Comparison of ENCODE assay signal across 19 cellular contexts in genomic region chr13:99289265-99289664, GRCh38. TPM values are rescaled to one million over a fixed set of nuclear protein-coding genes. Genes with fewer than 3 reads are reported as not detected.
DNase-seq lines count a peak whose midpoint lies in the region; ATAC-seq, FAIRE-seq and TF ChIP-seq lines count a peak whose summit lies in the region.
"Had no signal": no experiment of that assay in that cellular context is flagged by ENCODE, and none has a peak within 500 bp of the region (broad histone marks: within the 10 kb centered on the region; RNA-seq: fewer than 3 reads in every experiment).

No MANE protein-coding gene starts in this region.

- peaks cover 35% of the 10 kb centered on the region for H3K79me2 ChIP-seq in GM12878 (ENCODE audit: control insufficient read depth, insufficient read depth, low read length)

- TF ChIP-seq EP300 in GM12878 (IDR thresholded peaks at IDR 0.05; ENCODE audit: borderline replicate concordance in 1 of 2, control insufficient read depth in 1 of 2, low read depth in 2 of 2, low read length in 2 of 2) = no peak

- ATAC-seq in GM12878 = no peak
- no peak for ATAC-seq in HG03108 (IDR thresholded peaks at IDR 0.05; ENCODE audit: unreplicated experiment)
- no peak for ATAC-seq in HG03139 (IDR thresholded peaks at IDR 0.05; ENCODE audit: unreplicated experiment)
- ATAC-seq: sciatic nerve had no signal

- peaks cover 50% of the 10 kb centered on the region for H3K36me3 Mint-ChIP-seq in activated CD4-positive, alpha-beta T cell treated with anti-CD3 and anti-CD28 coated beads, Interleukin-2, amount 10 ng/mL, durations not matched to agents 24 days and 14 days (ENCODE audit: low read depth)
- peaks cover 33% of the 10 kb centered on the region for H3K36me3 Mint-ChIP-seq in nephron progenitor cell (ENCODE audit: low read depth)

- no peaks in the 10 kb centered on the region for H3K9me3 Mint-ChIP-seq in activated CD4-positive, alpha-beta T cell treated with anti-CD3 and anti-CD28 coated beads, Interleukin-2, amount 10 ng/mL, durations not matched to agents 24 days and 14 days
- no peaks in the 10 kb centered on the region for H3K9me3 Mint-ChIP-seq in nephron progenitor cell

- no peak overlapping the region for H2AFZ ChIP-seq in GM12878 (ENCODE audit: control insufficient read depth, low read depth, low read length)

- TF ChIP-seq CTCF in GM12878 (IDR thresholded peaks at IDR 0.05 in 2 of 3, conservative IDR thresholded peaks at IDR 0.05 in 1 of 3; ENCODE audit: control insufficient read depth in 2 of 3, extremely low read depth in 1 of 3, insufficient read depth in 1 of 3, low read depth in 3 of 3, low read length in 3 of 3) (no peak), nephron progenitor cell (IDR thresholded peaks at IDR 0.05) (no peak)

- H3K27me3 ChIP-seq in GM12878 (replicated peaks in 1 of 2; ENCODE audit: control insufficient read depth in 2 of 2, insufficient read depth in 2 of 2, low read length in 1 of 2) = no peaks in the 10 kb centered on the region

- BruUV-seq in GM12878 (replicated peaks; lab: Mats Ljungman, UMichigan) = no TSS peak

- H3K27ac Mint-ChIP-seq in activated CD4-positive, alpha-beta T cell treated with anti-CD3 and anti-CD28 coated beads, Interleukin-2, amount 10 ng/mL, durations not matched to agents 24 days and 14 days = peak overlapping the region; percentile 55
- H3K27ac Mint-ChIP-seq in nephron progenitor cell = peak overlapping the region; percentile 58

- H4K20me1 ChIP-seq in GM12878 (ENCODE audit: control insufficient read depth, insufficient read depth) = no peaks in the 10 kb centered on the region

- peaks cover 36% of the 10 kb centered on the region for H3K4me1 ChIP-seq in GM12878 (ENCODE audit: control insufficient read depth, insufficient read depth, low read length)

- no peak for TF ChIP-seq RAD21 in GM12878 (IDR thresholded peaks at IDR 0.05; ENCODE audit: insufficient read depth, low read depth, low read length)

- H3K36me3 ChIP-seq in GM12878 (ENCODE audit: control insufficient read depth in 2 of 2, insufficient read depth in 2 of 2, low read length in 1 of 2) = peaks cover 1 to 2% of the 10 kb centered on the region in 2 experiments; a peak in 2 of 4 replicates

- H3K4me2 ChIP-seq in GM12878 (ENCODE audit: control insufficient read depth, insufficient read depth) = peak overlapping the region; percentile 72

- peak overlapping the region; percentile 10; the same call in 1 of the 2 replicates for H3K4me3 ChIP-seq in GM12878

- SMC1A ChIA-PET in GM12878 (lab: Charles Lee; ENCODE audit: uncharacterized antibody, unreplicated experiment) = interaction anchor here (1.2 to 8.2 kb wide), 14 partner anchors 9 to 147 kb away, joined by 3 to 101 read pairs (median 8); partner anchors contain the start of gene GPR183

- POLR2A ChIA-PET in GM12878 (lab: Charles Lee) = interaction anchor here (0.8 to 1.6 kb wide), 3 partner anchors 8 to 87 kb away, joined by 7 to 11 read pairs (median 8); no protein-coding TSS in a partner anchor

- no peak overlapping the region for H3K9ac ChIP-seq in GM12878 (ENCODE audit: control insufficient read depth, insufficient read depth, low read length)

- H3K27ac ChIP-seq in GM12878 (ENCODE audit: control insufficient read depth, insufficient read depth) = peak overlapping the region; percentile 67

- H3K4me3 Mint-ChIP-seq in activated CD4-positive, alpha-beta T cell treated with anti-CD3 and anti-CD28 coated beads, Interleukin-2, amount 10 ng/mL, durations not matched to agents 24 days and 14 days = no peak overlapping the region
- H3K4me3 Mint-ChIP-seq in nephron progenitor cell = no peak overlapping the region

- H3K9me3 ChIP-seq in GM12878 (replicated peaks; ENCODE audit: control insufficient read depth, insufficient read depth, low read length) = no peaks in the 10 kb centered on the region

- no peak for TF ChIP-seq POLR2A in GM12878 (IDR thresholded peaks at IDR 0.05; ENCODE audit: low read depth, low read length)

- RAD21 ChIA-PET in GM12878 (lab: Charles Lee; ENCODE audit: unreplicated experiment) = interaction anchor here (0.9 to 2.4 kb wide), 12 partner anchors 9 to 145 kb away, joined by 3 to 24 read pairs (median 5); partner anchors contain the start of gene GPR18

- no peak for DNase-seq in activated CD4-positive, alpha-beta T cell treated with anti-CD3 and anti-CD28 coated beads, Interleukin-2, amount 10 ng/mL, durations not matched to agents 24 days and 14 days
- DNase-seq in activated CD4-positive, alpha-beta T cell treated with anti-CD3 and anti-CD28 coated beads, Interleukin-2, amount 50 U/mL, for 4 hours = no peak
- DNase-seq in NOMO-1 treated with dmso at 0.1 percent for 144 hours (lab: John Stamatoyannopoulos, UW; ENCODE audit: unreplicated experiment) = peak; percentile 34
- DNase-seq in GM12878 (ENCODE audit: low read depth, low spot score) = no peak
- DNase-seq in nephron progenitor cell = no peak
- DNase-seq in DMS53 treated with DMSO at 0.1 percent for 48 hours (lab: John Stamatoyannopoulos, UW; ENCODE audit: unreplicated experiment) = no peak
- DNase-seq: activated gamma-delta T cell, Calu3, Karpas-422, NCI-H1694 treated with DMSO at 0.1 percent for 48 hours, NCI-H524, nucleus accumbens, RPMI8226 had no signal

- FAIRE-seq in GM12878 (lab: Jason Lieb, UNC) = no peak
- FAIRE-seq: bronchial epithelial cell, endometrium had no signal

- H3K4me1 Mint-ChIP-seq in activated CD4-positive, alpha-beta T cell treated with anti-CD3 and anti-CD28 coated beads, Interleukin-2, amount 10 ng/mL, durations not matched to agents 24 days and 14 days = peaks cover 66% of the 10 kb centered on the region
- no peaks in the 10 kb centered on the region for H3K4me1 Mint-ChIP-seq in nephron progenitor cell

- CTCF ChIA-PET in GM12878 (lab: Yijun Ruan, JAX) = interaction anchor here (0.6 to 1.8 kb wide), 10 partner anchors 11 to 148 kb away, joined by 3 to 13 read pairs (median 4); partner anchors contain the start of gene GPR18

- in situ Hi-C loops in GM12878 (cut with MboI) = no loop called here

- WGBS in GM12878 (ENCODE audit: insufficient coverage, insufficient replicate concordance, low lambda C conversion rate, missing lambda C conversion rate) = 94% methylated on average over 2 of the region's 2 CpGs

- H3K27me3 Mint-ChIP-seq in activated CD4-positive, alpha-beta T cell treated with anti-CD3 and anti-CD28 coated beads, Interleukin-2, amount 10 ng/mL, durations not matched to agents 24 days and 14 days = no peaks in the 10 kb centered on the region
- peaks cover 4% of the 10 kb centered on the region for H3K27me3 Mint-ChIP-seq in nephron progenitor cell (ENCODE audit: low read depth, poor library complexity)

- intact Hi-C loops in activated CD4-positive, alpha-beta T cell treated with anti-CD3 and anti-CD28 coated beads, Interleukin-2, amount 10 ng/mL, durations not matched to agents 24 days and 14 days (cut with micrococcal nuclease) = loop anchor here (2.0 kb wide), 2 partner anchors 26 to 34 kb away; no protein-coding TSS in a partner anchor
- intact Hi-C loops in GM12878 (cut with micrococcal nuclease; ENCODE audit: unreplicated experiment) = loop anchor here (2.0 kb wide), 1 partner anchor 18 kb away; no protein-coding TSS in a partner anchor

RNA-seq across cellular contexts. Expression of gene GPR183, which starts 17.9 kb away (rescaled TPM):
- 36.8 and 37.1 TPM in 2 replicates for total RNA-seq in activated CD4-positive, alpha-beta T cell treated with anti-CD3 and anti-CD28 coated beads, Interleukin-2, amount 10 ng/mL, durations not matched to agents 24 days and 14 days
- total RNA-seq in GM12878 (2013; cell fraction: nucleolus; rRNA removed) = 568 and 600 TPM in 2 replicates
- 200 and 238 TPM in 2 replicates for total RNA-seq in GM12878 (2014; rRNA removed)
- total RNA-seq in GM12878 (2014; rRNA removed; fragmentation: Illumina TruSeq; extraction: Trizol) = 224 and 226 TPM in 2 replicates
- total RNA-seq in GM12878 (2021) = 138 TPM in 2 replicates
- 73.1 TPM for polyA plus RNA-seq in GM12878 (2011; ENCODE audit: low read depth)
- 275 and 360 TPM in 2 replicates for polyA plus RNA-seq in GM12878 (2011; rRNA removed)
- 142 and 158 TPM in 2 replicates for polyA plus RNA-seq in GM12878 (2011; cell fraction: cytosol; rRNA removed)
- 78.0 and 100 TPM in 2 replicates for polyA plus RNA-seq in GM12878 (2011; cell fraction: nucleus; rRNA removed)
- polyA plus RNA-seq in GM12878 (2012) = 60.7 and 150 TPM in 2 replicates
- 283 and 347 TPM in 2 replicates for polyA plus RNA-seq in GM12878 (2014; fragmentation: Illumina TruSeq; extraction: Trizol)
- 100 to 1,000 TPM; 333 to 669 TPM for polyA plus RNA-seq in GM12878 (2014; fragmentation: Nextera tagmentation; extraction: Ambion mirVana)
- 112 and 134 TPM in 2 replicates for polyA plus RNA-seq in GM12878 (2014; rRNA removed)
- 100 to 1,000 TPM; 209 to 225 TPM for polyA plus RNA-seq in GM12878 (2016; fragmentation: Nextera tagmentation; extraction: Ambion mirVana)
- 163 and 244 TPM in 2 replicates for polyA minus RNA-seq in GM12878 (2011; rRNA and poly(A)+ RNA removed)
- 51.7 and 55.7 TPM in 2 replicates for polyA minus RNA-seq in GM12878 (2011; cell fraction: cytosol; rRNA and poly(A)+ RNA removed)
- polyA minus RNA-seq in GM12878 (2011; cell fraction: nucleus; rRNA and poly(A)+ RNA removed) = 52.0 and 53.2 TPM in 2 replicates
- total RNA-seq: bronchial epithelial cell, Calu3 had no signal

RNA-seq across cellular contexts. Expression of gene GPR18, which starts 31.1 kb away (rescaled TPM):
- 5.9 and 6.3 TPM in 2 replicates for total RNA-seq in activated CD4-positive, alpha-beta T cell treated with anti-CD3 and anti-CD28 coated beads, Interleukin-2, amount 10 ng/mL, durations not matched to agents 24 days and 14 days
- 1.7 and 2.5 TPM in 2 replicates for total RNA-seq in GM12878 (2013; cell fraction: nucleolus; rRNA removed)
- total RNA-seq in GM12878 (2014; rRNA removed) (4.9 and 5.1 TPM in 2 replicates), GM12878 (2014; rRNA removed; fragmentation: Illumina TruSeq; extraction: Trizol) (5.3 and 6.2 TPM in 2 replicates), GM12878 (2021) (3.9 and 4.8 TPM in 2 replicates)
- 2.3 TPM for polyA plus RNA-seq in GM12878 (2011; ENCODE audit: low read depth)
- polyA plus RNA-seq in GM12878 (2011; rRNA removed) (12.9 and 20.6 TPM in 2 replicates), GM12878 (2014; fragmentation: Illumina TruSeq; extraction: Trizol) (8.4 and 12.7 TPM in 2 replicates), GM12878 (2014; fragmentation: Nextera tagmentation; extraction: Ambion mirVana) (1 to 10 TPM; 3.9 to 8.4 TPM), GM12878 (2014; rRNA removed) (3.3 and 4.4 TPM in 2 replicates), GM12878 (2016; fragmentation: Nextera tagmentation; extraction: Ambion mirVana) (1 to 10 TPM; 4.3 to 5.5 TPM)
- polyA plus RNA-seq in GM12878 (2011; cell fraction: cytosol; rRNA removed) = 8.3 and 9.1 TPM in 2 replicates
- 8.1 and 9.8 TPM in 2 replicates for polyA plus RNA-seq in GM12878 (2011; cell fraction: nucleus; rRNA removed)
- polyA plus RNA-seq in GM12878 (2012) = 1.4 and 2.2 TPM in 2 replicates
- polyA minus RNA-seq in GM12878 (2011; rRNA and poly(A)+ RNA removed) = 18.5 and 26.6 TPM in 2 replicates
- polyA minus RNA-seq in GM12878 (2011; cell fraction: cytosol; rRNA and poly(A)+ RNA removed) = 5.2 and 5.4 TPM in 2 replicates
- 7.4 and 9.3 TPM in 2 replicates for polyA minus RNA-seq in GM12878 (2011; cell fraction: nucleus; rRNA and poly(A)+ RNA removed)
- total RNA-seq: bronchial epithelial cell, Calu3, lung microvascular endothelial cell, sciatic nerve had no signal
